Comparison of ENCODE assay signal across 37 cellular contexts in genomic region chr19:48537541-48537940, GRCh38. TPM values are rescaled to one million over a fixed set of nuclear protein-coding genes. Genes with fewer than 3 reads are reported as not detected.
"Had no signal": no experiment of that assay in that cellular context is flagged by ENCODE, and none has a peak within 500 bp of the region (broad histone marks: within the 10 kb centered on the region; RNA-seq: fewer than 3 reads in every experiment).

No MANE protein-coding gene starts in this region.

- H3K4me2 ChIP-seq: KMS-11 had no signal

- H3K4me3 ChIP-seq: MG63 had no signal

- H3K27me3 ChIP-seq: MG63 had no signal

- H3K36me3 ChIP-seq: MG63 had no signal

- DNase-seq: Karpas-422, Kasumi-1, KG1, MG63, MM.1S, MV-4-11, NCI-H1048, NCI-H1092, NCI-H1092 treated with DMSO at 0.1 percent for 48 hours, NCI-H1105, NCI-H1105 treated with DMSO at 0.1 percent for 48 hours, NCI-H1417, NCI-H1417 treated with DMSO at 0.1 percent for 48 hours, NCI-H1436, NCI-H1436 treated with DMSO at 0.1 percent for 48 hours, NCI-H146, NCI-H1694, NCI-H1694 treated with DMSO at 0.1 percent for 48 hours, NCI-H187, NCI-H187 treated with DMSO at 0.1 percent for 48 hours, NCI-H1930, NCI-H2029 treated with DMSO at 0.1 percent for 48 hours, NCI-H2081, NCI-H2081 treated with DMSO at 0.1 percent for 48 hours, NCI-H2107, NCI-H2171, NCI-H2171 treated with DMSO at 0.1 percent for 48 hours, NCI-H2227 treated with DMSO at 0.1 percent for 48 hours, NCI-H226, NCI-H345, NCI-H446, NCI-H446 treated with DMSO at 0.1 percent for 48 hours, NCI-H510A had no signal

- H3K9ac ChIP-seq: KMS-11 had no signal

- H3K27ac ChIP-seq: KMS-11 had no signal

- H3K9me3 ChIP-seq: MG63 had no signal

RNA-seq across cellular contexts. Expression of gene SULT2B1, which starts 14.4 kb away (rescaled TPM):
- total RNA-seq: LHCN-M2, M059J, MCF 10A had no signal
